10 cellular contexts compared by ENCODE assay signal in the genomic region with DNA sequence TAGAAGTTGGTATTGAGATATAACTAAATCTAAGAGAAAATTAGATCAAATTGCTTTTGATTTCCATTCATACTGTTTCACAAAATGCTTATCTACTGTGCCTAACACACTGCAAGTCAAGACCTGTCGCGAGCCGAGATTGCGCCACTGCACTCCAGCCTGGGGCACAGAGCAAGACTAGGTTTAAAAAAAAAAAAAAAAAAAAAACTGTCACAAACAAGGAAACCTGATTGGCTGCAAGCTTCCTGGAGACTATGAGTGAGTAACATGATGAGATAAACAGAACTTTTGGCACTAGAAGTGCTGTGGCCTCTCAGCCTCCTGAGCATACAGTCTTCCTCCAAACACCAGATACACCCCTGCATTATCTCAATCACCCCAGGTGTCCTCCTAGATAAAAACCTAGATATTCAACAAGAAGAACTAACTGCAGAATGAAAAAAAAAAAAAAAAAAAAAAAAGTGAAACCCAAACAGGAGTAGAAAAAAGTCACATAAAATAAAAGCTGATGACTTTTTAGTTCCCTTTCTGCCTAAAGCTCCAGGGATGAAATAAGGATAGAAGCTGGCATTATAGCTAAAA.
DNase-seq lines count a peak whose midpoint lies in the region; ATAC-seq and TF ChIP-seq lines count a peak whose summit lies in the region.
"Had no signal": no experiment of that assay in that cellular context is flagged by ENCODE, and none has a peak within 500 bp of the region (broad histone marks: within the 10 kb centered on the region; RNA-seq: fewer than 3 reads in every experiment).

No MANE protein-coding gene starts in this region.

- H3K27ac ChIP-seq in right atrium auricular region: no peak overlapping the region
- H3K27ac ChIP-seq in VCaP: peak overlapping the region; percentile 70; the same call in 1 of the 2 replicates
- H3K27ac ChIP-seq in hepatocyte: peak overlapping the region; percentile 44
- H3K27ac ChIP-seq: BLaER1 had no signal

- no peaks in the 10 kb centered on the region for H3K9me2 ChIP-seq in hepatocyte (replicated peaks; ENCODE audit: insufficient read depth)

- intact Hi-C loops in Right ventricle myocardium inferior (cut with DNase I): no loop called here

- H3K4me3 ChIP-seq in right atrium auricular region (no peak overlapping the region), hepatocyte (no peak overlapping the region)
- H3K4me3 ChIP-seq: BLaER1 had no signal

- H3K36me3 ChIP-seq in right atrium auricular region (no peaks in the 10 kb centered on the region), hepatocyte (replicated peaks; ENCODE audit: insufficient read depth, low read depth) (no peaks in the 10 kb centered on the region)
- H3K36me3 ChIP-seq: BLaER1 had no signal

- H2AFZ ChIP-seq in hepatocyte: no peak overlapping the region

- WGBS in hepatocyte (ENCODE audit: low lambda C conversion rate, missing lambda C conversion rate): 16% methylated on average over 4 of the region's 4 CpGs

- no peaks in the 10 kb centered on the region for H3K9me3 ChIP-seq in right atrium auricular region
- no peaks in the 10 kb centered on the region for H3K9me3 ChIP-seq in hepatocyte (ENCODE audit: low read depth)
- H3K9me3 ChIP-seq: BLaER1 had no signal

- peaks cover 5% of the 10 kb centered on the region for H3K79me2 ChIP-seq in hepatocyte

- TF ChIP-seq CTCF in right atrium auricular region (IDR thresholded peaks at IDR 0.05): no peak
- TF ChIP-seq CTCF in VCaP (conservative IDR thresholded peaks at IDR 0.05): no peak
- no peak for TF ChIP-seq CTCF in hepatocyte (IDR thresholded peaks at IDR 0.05; ENCODE audit: poor library complexity)

- no peaks in the 10 kb centered on the region for H3K27me3 ChIP-seq in right atrium auricular region
- no peaks in the 10 kb centered on the region for H3K27me3 ChIP-seq in hepatocyte
- H3K27me3 ChIP-seq: BLaER1 had no signal

- no peaks in the 10 kb centered on the region for H4K20me1 ChIP-seq in hepatocyte (ENCODE audit: insufficient read depth, poor library complexity, severe bottlenecking)
- H4K20me1 ChIP-seq: BLaER1 had no signal

- H3K4me2 ChIP-seq in hepatocyte: peak overlapping the region; percentile 24
- H3K4me2 ChIP-seq: BLaER1 had no signal

- DNase-seq in Right ventricle myocardium inferior (ENCODE audit: missing footprints): peak; percentile 69
- no peak for DNase-seq in right atrium auricular region (ENCODE audit: low spot score)
- peak; percentile 68 for DNase-seq in hepatocyte (ENCODE audit: low spot score)
- no peak for DNase-seq in KG1 (lab: John Stamatoyannopoulos, UW)
- no peak for DNase-seq in DMS 273 treated with DMSO at 0.1 percent for 48 hours (lab: John Stamatoyannopoulos, UW)
- DNase-seq: NCI-H1092 treated with DMSO at 0.1 percent for 48 hours had no signal

- ATAC-seq in Right ventricle myocardium inferior: peak; percentile 63
- no peak for ATAC-seq in GM21529 (IDR thresholded peaks at IDR 0.05; ENCODE audit: unreplicated experiment)
- no peak for ATAC-seq in HG02870 (IDR thresholded peaks at IDR 0.05; ENCODE audit: unreplicated experiment)

- H3K4me1 ChIP-seq in right atrium auricular region (no peaks in the 10 kb centered on the region), hepatocyte (ENCODE audit: insufficient read depth) (peaks cover 18% of the 10 kb centered on the region)
- H3K4me1 ChIP-seq: BLaER1 had no signal

Comparison
In these comparisons a context has a peak if more than half of its experiments do, and no peak if none do; other contexts are left out.
1. DNase-seq: peak in Right ventricle myocardium inferior (single experiment) and hepatocyte (single experiment); none in right atrium auricular region (single experiment), KG1 (single experiment) and DMS 273 treated with DMSO at 0.1 percent for 48 hours (single experiment).
2. H3K27ac ChIP-seq: peak in VCaP (single experiment) and hepatocyte (single experiment); none in right atrium auricular region (0 of 2).